In the genomic region with DNA sequence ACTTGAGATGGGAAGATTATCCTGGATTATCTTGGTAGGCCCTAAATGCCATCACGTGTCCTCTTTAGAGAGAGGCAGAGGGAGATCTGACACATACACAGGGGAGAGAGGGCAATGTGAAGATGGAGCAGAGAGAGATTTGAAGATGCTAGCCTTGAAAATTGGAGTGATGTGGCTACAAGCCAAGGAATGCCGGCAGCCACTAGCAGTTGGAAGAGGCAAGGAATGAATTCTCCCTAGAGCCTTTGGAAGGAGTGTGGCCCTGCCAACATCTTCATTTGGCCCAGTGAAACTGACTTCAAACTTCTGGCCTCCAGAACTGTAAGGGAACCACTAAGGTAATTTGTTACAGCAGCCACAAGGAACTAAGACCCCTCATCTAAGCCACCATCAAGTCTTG, we compare ENCODE assay signal across 25 cellular contexts.
"Had no signal": no experiment of that assay in that cellular context is flagged by ENCODE, and none has a peak within 500 bp of the region (broad histone marks: within the 10 kb centered on the region; RNA-seq: fewer than 3 reads in every experiment).

No MANE protein-coding gene starts in this region.

- H3K9me3 Mint-ChIP-seq: type B pancreatic cell had no signal

- H3K79me2 ChIP-seq: hepatocyte had no signal

- H3K4me2 ChIP-seq: hepatocyte had no signal

- H3K27ac ChIP-seq: colonic mucosa, gastrocnemius medialis, heart left ventricle, hepatocyte, left lung, ovary, psoas muscle, sigmoid colon, testis, tibial artery had no signal

- H3K4me1 ChIP-seq: colonic mucosa, heart left ventricle, left lung, psoas muscle, testis had no signal

- ATAC-seq: heart left ventricle; left cardiac atrium; left lung; naive thymus-derived CD8-positive, alpha-beta T cell; right cardiac atrium; stimulated activated effector memory CD8-positive, alpha-beta T cell treated with anti-CD3 and anti-CD28 coated beads, Interleukin-12 subunit alpha, Interleukin-12 subunit beta, amount 100 ng/mL, for 72 hours; stimulated activated naive CD8-positive, alpha-beta T cell treated with anti-CD3 and anti-CD28 coated beads, Interleukin-15, Interleukin-2, amounts not matched to agents 100 U/mL and 50 U/mL, for 24 hours had no signal

- H3K27ac Mint-ChIP-seq: nephron progenitor cell; stimulated activated effector memory CD8-positive, alpha-beta T cell treated with anti-CD3 and anti-CD28 coated beads, Interleukin-12 subunit alpha, Interleukin-12 subunit beta, amount 100 ng/mL, for 72 hours; type B pancreatic cell had no signal

- H3K27me3 Mint-ChIP-seq: type B pancreatic cell had no signal

- H3K36me3 ChIP-seq: colonic mucosa, gastrocnemius medialis, heart left ventricle, left lung, ovary, sigmoid colon, tibial artery had no signal

- H3K36me3 Mint-ChIP-seq: stimulated activated effector memory CD8-positive, alpha-beta T cell treated with anti-CD3 and anti-CD28 coated beads, Interleukin-12 subunit alpha, Interleukin-12 subunit beta, amount 100 ng/mL, for 72 hours; type B pancreatic cell had no signal

- H3K4me3 ChIP-seq: colonic mucosa, gastrocnemius medialis, heart left ventricle, hepatocyte, left lung, ovary, psoas muscle, sigmoid colon, testis, tibial artery had no signal

- H3K27me3 ChIP-seq: colonic mucosa, gastrocnemius medialis, heart left ventricle, hepatocyte, ovary, sigmoid colon, testis, tibial artery had no signal

- H3K4me1 Mint-ChIP-seq: stimulated activated effector memory CD8-positive, alpha-beta T cell treated with anti-CD3 and anti-CD28 coated beads, Interleukin-12 subunit alpha, Interleukin-12 subunit beta, amount 100 ng/mL, for 72 hours had no signal

- H3K9me3 ChIP-seq: colonic mucosa, gastrocnemius medialis, left lung, ovary, psoas muscle, sigmoid colon, testis, tibial artery had no signal

- DNase-seq: dermis blood vessel endothelial cell; heart left ventricle; left cardiac atrium; left lung; mesendoderm; midbrain; naive thymus-derived CD8-positive, alpha-beta T cell; nephron progenitor cell; occipital lobe; ovary; posterior cingulate gyrus; psoas muscle; right cardiac atrium; sigmoid colon; stimulated activated CD4-positive, alpha-beta T cell treated with anti-CD3 and anti-CD28 coated beads, Interleukin-2, amount 100 ng/mL, for 24 hours; stimulated activated CD4-positive, alpha-beta T cell treated with anti-CD3 and anti-CD28 coated beads, Interleukin-4, amount 100 ng/mL, for 24 hours; stimulated activated naive CD8-positive, alpha-beta T cell treated with anti-CD3 and anti-CD28 coated beads, Interleukin-15, Interleukin-2, amounts not matched to agents 100 U/mL and 50 U/mL, for 24 hours; substantia nigra; testis; tibial artery had no signal

- H2AFZ ChIP-seq: hepatocyte had no signal

- H3K4me3 Mint-ChIP-seq: naive thymus-derived CD8-positive, alpha-beta T cell; nephron progenitor cell; stimulated activated effector memory CD8-positive, alpha-beta T cell treated with anti-CD3 and anti-CD28 coated beads, Interleukin-12 subunit alpha, Interleukin-12 subunit beta, amount 100 ng/mL, for 72 hours; type B pancreatic cell had no signal
